2 cellular contexts compared by ENCODE assay signal in genomic region chr3:15319127-15319526, GRCh38.
TF ChIP-seq lines count a peak whose summit lies in the region.

No MANE protein-coding gene starts in this region.

TF ChIP-seq in SK-N-SH, 30 proteins besides CTCF, POLR2A, EP300 and RAD21:
- TF ChIP-seq, protein P1, sequence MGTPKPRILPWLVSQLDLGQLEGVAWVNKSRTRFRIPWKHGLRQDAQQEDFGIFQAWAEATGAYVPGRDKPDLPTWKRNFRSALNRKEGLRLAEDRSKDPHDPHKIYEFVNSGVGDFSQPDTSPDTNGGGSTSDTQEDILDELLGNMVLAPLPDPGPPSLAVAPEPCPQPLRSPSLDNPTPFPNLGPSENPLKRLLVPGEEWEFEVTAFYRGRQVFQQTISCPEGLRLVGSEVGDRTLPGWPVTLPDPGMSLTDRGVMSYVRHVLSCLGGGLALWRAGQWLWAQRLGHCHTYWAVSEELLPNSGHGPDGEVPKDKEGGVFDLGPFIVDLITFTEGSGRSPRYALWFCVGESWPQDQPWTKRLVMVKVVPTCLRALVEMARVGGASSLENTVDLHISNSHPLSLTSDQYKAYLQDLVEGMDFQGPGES (IDR thresholded peaks at IDR 0.05; ENCODE audit: low read depth, low read length): no peak
- no peak for TF ChIP-seq FOXJ3 (CRISPR knock-in tag; IDR thresholded peaks at IDR 0.05)
- no peak for TF ChIP-seq RCOR1 (IDR thresholded peaks at IDR 0.05; ENCODE audit: low read length)
- TF ChIP-seq PBX3 (IDR thresholded peaks at IDR 0.05): no peak
- TF ChIP-seq YY1 (IDR thresholded peaks at IDR 0.05; ENCODE audit: low read depth): no peak
- TF ChIP-seq SMC3 (IDR thresholded peaks at IDR 0.05; ENCODE audit: low read depth, low read length): no peak
- TF ChIP-seq, protein P2, sequence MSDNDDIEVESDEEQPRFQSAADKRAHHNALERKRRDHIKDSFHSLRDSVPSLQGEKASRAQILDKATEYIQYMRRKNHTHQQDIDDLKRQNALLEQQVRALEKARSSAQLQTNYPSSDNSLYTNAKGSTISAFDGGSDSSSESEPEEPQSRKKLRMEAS (IDR thresholded peaks at IDR 0.05; ENCODE audit: low read depth): no peak
- no peak for TF ChIP-seq CHD2 (IDR thresholded peaks at IDR 0.05; ENCODE audit: low read length, partially characterized antibody)
- no peak for TF ChIP-seq JUND (IDR thresholded peaks at IDR 0.05)
- TF ChIP-seq RFX5 (IDR thresholded peaks at IDR 0.05; ENCODE audit: low read length): no peak
- TF ChIP-seq GATA2 (CRISPR knock-in tag; IDR thresholded peaks at IDR 0.05): no peak
- TF ChIP-seq USF2 (IDR thresholded peaks at IDR 0.05; ENCODE audit: borderline replicate concordance, low read depth, low read length): no peak
- TF ChIP-seq FOXM1 (IDR thresholded peaks at IDR 0.05; ENCODE audit: low read depth): no peak
- no peak for TF ChIP-seq TCF12 (IDR thresholded peaks at IDR 0.05)
- TF ChIP-seq NRF1 (IDR thresholded peaks at IDR 0.05; ENCODE audit: low read depth, low read length): no peak

TF ChIP-seq in SK-N-SH treated with all-trans-retinoic acid at 6 μM for 48 hours, 23 proteins besides CTCF, POLR2A, EP300 and RAD21:
- no peak for TF ChIP-seq ISL1 (CRISPR knock-in tag; IDR thresholded peaks at IDR 0.05)
- TF ChIP-seq GLIS3 (CRISPR knock-in tag; IDR thresholded peaks at IDR 0.05): no peak
- no peak for TF ChIP-seq CSDC2 (CRISPR knock-in tag; IDR thresholded peaks at IDR 0.05)
- no peak for TF ChIP-seq ZNF70 (CRISPR knock-in tag; IDR thresholded peaks at IDR 0.05)
- no peak for TF ChIP-seq ZC3H10 (CRISPR knock-in tag; IDR thresholded peaks at IDR 0.05)
- no peak for TF ChIP-seq OSR1 (CRISPR knock-in tag; IDR thresholded peaks at IDR 0.05)
TF ChIP-seq in SK-N-SH treated with all-trans-retinoic acid at 6 μM for 48 hours: peak in this region for 0.
